Comparison of ENCODE assay signal across 14 cellular contexts in the genomic region with DNA sequence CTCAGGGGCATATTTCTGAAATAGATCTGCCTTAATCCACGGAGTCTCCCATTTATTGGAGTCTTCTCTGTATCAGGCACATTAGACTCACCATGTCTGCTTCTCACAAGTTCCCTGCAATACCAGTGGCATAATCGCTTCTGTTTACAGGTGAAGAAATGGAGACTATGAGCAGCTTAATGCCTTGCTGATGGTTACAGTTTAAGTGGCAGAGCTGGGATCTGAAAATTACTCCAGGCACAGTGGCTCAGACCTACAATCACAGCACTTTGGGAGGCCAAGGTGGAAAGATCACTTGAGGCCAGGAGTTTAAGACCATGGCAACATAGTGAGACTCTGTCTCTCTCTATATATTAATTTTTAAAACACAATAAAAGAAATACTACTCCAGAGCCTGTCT. TPM values are rescaled to one million over a fixed set of nuclear protein-coding genes. Genes with fewer than 3 reads are reported as not detected.
A peak's percentile ranks its signal among the peaks of the same experiment; 100 is the strongest.
DNase-seq lines count a peak whose midpoint lies in the region; ATAC-seq and TF ChIP-seq lines count a peak whose summit lies in the region.
"Had no signal": no experiment of that assay in that cellular context is flagged by ENCODE, and none has a peak within 500 bp of the region (broad histone marks: within the 10 kb centered on the region; RNA-seq: fewer than 3 reads in every experiment).

No MANE protein-coding gene starts in this region.

- H3K4me3 ChIP-seq in HUES48 (ENCODE audit: low read depth, low read length) = peak overlapping the region; percentile 52; the same call in 1 of the 2 replicates
- peak overlapping the region; percentile 59 for H3K4me3 ChIP-seq in iPS-20b (ENCODE audit: low read length)
- H3K4me3 ChIP-seq in SK-N-SH (ENCODE audit: low read depth in 2 of 2, low read length in 1 of 2) = no peak overlapping the region
- H3K4me3 ChIP-seq: BLaER1 treated with 17β-estradiol and CSF1 and Interleukin-3, amounts not matched to agents 10 nM and 100 nM; GM23248; hepatocyte; prostate gland had no signal

- H3K27ac ChIP-seq in HUES48 (ENCODE audit: low read depth, low read length) (peak overlapping the region; percentile 97), iPS-20b (ENCODE audit: low read length) (peak overlapping the region; percentile 53), SK-N-SH (ENCODE audit: low read depth in 2 of 2, low read length in 1 of 2) (no peak overlapping the region)
- H3K27ac ChIP-seq: BLaER1 treated with 17β-estradiol and CSF1 and Interleukin-3, amounts not matched to agents 10 nM and 100 nM; GM23248; hepatocyte had no signal

- H3K79me2 ChIP-seq in SK-N-SH (ENCODE audit: insufficient read depth) = no peaks in the 10 kb centered on the region
- H3K79me2 ChIP-seq: hepatocyte had no signal

- 93% methylated on average over 2 of the region's 2 CpGs for WGBS in SK-N-SH (ENCODE audit: low lambda C conversion rate)

- H3K9me3 ChIP-seq in HUES48 (ENCODE audit: control insufficient read depth, insufficient read depth, low read length) (no peaks in the 10 kb centered on the region), iPS-20b (ENCODE audit: insufficient read depth, low read depth, low read length) (no peaks in the 10 kb centered on the region), SK-N-SH (no peaks in the 10 kb centered on the region)
- H3K9me3 ChIP-seq: BLaER1 treated with 17β-estradiol and CSF1 and Interleukin-3, amounts not matched to agents 10 nM and 100 nM; prostate gland had no signal

- ATAC-seq in activated T-helper 17 cell treated with anti-CD3 and anti-CD28 coated beads, Interleukin-2, amount 50 U/mL, for 72 hours (replicated peaks) = no peak
- ATAC-seq: SK-N-SH treated with all-trans-retinoic acid at 6 μM for 48 hours had no signal

- H2AFZ ChIP-seq in SK-N-SH (ENCODE audit: low read depth) = no peak overlapping the region
- H2AFZ ChIP-seq: hepatocyte had no signal

- no peak for TF ChIP-seq EP300 in SK-N-SH (IDR thresholded peaks at IDR 0.05; ENCODE audit: borderline replicate concordance in 1 of 2, low read depth in 1 of 2, low read length in 1 of 2)

- no peak for TF ChIP-seq CTCF in SK-N-SH (IDR thresholded peaks at IDR 0.05)

- no peaks in the 10 kb centered on the region for H3K27me3 ChIP-seq in HUES48 (ENCODE audit: control insufficient read depth, insufficient read depth, low read length)
- H3K27me3 ChIP-seq in iPS-20b (ENCODE audit: insufficient read depth, low read length) = no peaks in the 10 kb centered on the region
- no peaks in the 10 kb centered on the region for H3K27me3 ChIP-seq in SK-N-SH (ENCODE audit: insufficient read depth)
- H3K27me3 ChIP-seq: hepatocyte had no signal

- no peaks in the 10 kb centered on the region for H3K9me2 ChIP-seq in SK-N-SH

- CTCF ChIA-PET in SK-N-SH (lab: Yijun Ruan, JAX) = interaction anchor here (1.0 to 1.2 kb wide), 2 partner anchors 37 to 152 kb away, joined by 3 to 4 read pairs; no protein-coding TSS in a partner anchor

- H3K36me3 ChIP-seq in HUES48 (ENCODE audit: control insufficient read depth, insufficient read depth, low read length) = no peaks in the 10 kb centered on the region
- H3K36me3 ChIP-seq in iPS-20b (ENCODE audit: insufficient read depth, low read depth, low read length) = no peaks in the 10 kb centered on the region
- H3K36me3 ChIP-seq in SK-N-SH (replicated peaks in 1 of 2; ENCODE audit: control insufficient read depth in 1 of 2, insufficient read depth in 2 of 2, low read length in 1 of 2) = no peaks in the 10 kb centered on the region
- H3K36me3 ChIP-seq: BLaER1 treated with 17β-estradiol and CSF1 and Interleukin-3, amounts not matched to agents 10 nM and 100 nM; prostate gland had no signal

- H3K9me3 Mint-ChIP-seq in activated T-helper 17 cell treated with anti-CD3 and anti-CD28 coated beads, Interleukin-2, amount 50 U/mL, for 72 hours = no peaks in the 10 kb centered on the region
- H3K9me3 Mint-ChIP-seq: activated CD4-positive, alpha-beta T cell treated with anti-CD3 and anti-CD28 coated beads, Interleukin-2, amount 10 ng/mL, durations not matched to agents 7 days and 5 days had no signal

- no peaks in the 10 kb centered on the region for H3K27me3 Mint-ChIP-seq in activated T-helper 17 cell treated with anti-CD3 and anti-CD28 coated beads, Interleukin-2, amount 50 U/mL, for 72 hours

- H3K4me1 ChIP-seq in HUES48 (ENCODE audit: control insufficient read depth, insufficient read depth, low read length) (peaks cover 65% of the 10 kb centered on the region), iPS-20b (ENCODE audit: insufficient read depth, low read length) (peaks cover 53% of the 10 kb centered on the region), SK-N-SH (ENCODE audit: control insufficient read depth in 1 of 2, insufficient read depth in 2 of 2, low read depth in 1 of 2, low read length in 1 of 2) (peaks cover 0 to 3% of the 10 kb centered on the region in 2 experiments; a peak in 2 of 4 replicates)
- H3K4me1 ChIP-seq: BLaER1 treated with 17β-estradiol and CSF1 and Interleukin-3, amounts not matched to agents 10 nM and 100 nM; prostate gland had no signal

- H3K4me3 Mint-ChIP-seq in activated T-helper 17 cell treated with anti-CD3 and anti-CD28 coated beads, Interleukin-2, amount 50 U/mL, for 72 hours = peak overlapping the region; percentile 59
- H3K4me3 Mint-ChIP-seq: activated CD4-positive, alpha-beta T cell treated with anti-CD3 and anti-CD28 coated beads, Interleukin-2, amount 10 ng/mL, durations not matched to agents 7 days and 5 days had no signal

- H3K36me3 Mint-ChIP-seq in activated T-helper 17 cell treated with anti-CD3 and anti-CD28 coated beads, Interleukin-2, amount 50 U/mL, for 72 hours (ENCODE audit: low read depth) = no peaks in the 10 kb centered on the region

- peaks cover 6% of the 10 kb centered on the region for H3F3A ChIP-seq in SK-N-SH (replicated peaks; ENCODE audit: insufficient read depth)

- no peak for TF ChIP-seq RAD21 in SK-N-SH (IDR thresholded peaks at IDR 0.05; ENCODE audit: low read length)

- DNase-seq in retina (peak; percentile 11), SK-N-SH (no peak), hepatic stellate cell (ENCODE audit: low spot score) (no peak), NCI-H1092 (lab: John Stamatoyannopoulos, UW) (no peak)
- DNase-seq: activated CD4-positive, alpha-beta T cell treated with anti-CD3 and anti-CD28 coated beads, Interleukin-2, amount 10 ng/mL, durations not matched to agents 7 days and 5 days; GM23248; NCI-H510A had no signal

- 0 out of 2 replicates have a peak overlapping the region, but pooled peaks have one; percentile 11 for H3K9ac ChIP-seq in HUES48 (ENCODE audit: low read depth, low read length)
- H3K9ac ChIP-seq in iPS-20b (ENCODE audit: low read depth, low read length) = peak overlapping the region; percentile 67
- no peak overlapping the region for H3K9ac ChIP-seq in SK-N-SH
- H3K9ac ChIP-seq: BLaER1 treated with 17β-estradiol and CSF1 and Interleukin-3, amounts not matched to agents 10 nM and 100 nM; GM23248 had no signal

- no peak overlapping the region for H3K4me2 ChIP-seq in SK-N-SH
- H3K4me2 ChIP-seq: BLaER1 treated with 17β-estradiol and CSF1 and Interleukin-3, amounts not matched to agents 10 nM and 100 nM; hepatocyte had no signal

- POLR2A ChIA-PET in SK-N-SH (lab: Yijun Ruan, JAX) = no interaction called here

- H3K4me1 Mint-ChIP-seq in activated T-helper 17 cell treated with anti-CD3 and anti-CD28 coated beads, Interleukin-2, amount 50 U/mL, for 72 hours = peaks cover 12% of the 10 kb centered on the region

- no peaks in the 10 kb centered on the region for H4K20me1 ChIP-seq in SK-N-SH (ENCODE audit: insufficient read depth)
- H4K20me1 ChIP-seq: BLaER1 treated with 17β-estradiol and CSF1 and Interleukin-3, amounts not matched to agents 10 nM and 100 nM had no signal

- H3K27ac Mint-ChIP-seq in activated T-helper 17 cell treated with anti-CD3 and anti-CD28 coated beads, Interleukin-2, amount 50 U/mL, for 72 hours = peak overlapping the region; percentile 80
- H3K27ac Mint-ChIP-seq: activated CD4-positive, alpha-beta T cell treated with anti-CD3 and anti-CD28 coated beads, Interleukin-2, amount 10 ng/mL, durations not matched to agents 7 days and 5 days had no signal

TF ChIP-seq in SK-N-SH, 30 proteins besides CTCF, POLR2A, EP300 and RAD21 (continues in another document):
- TF ChIP-seq NFIC (IDR thresholded peaks at IDR 0.05; ENCODE audit: borderline replicate concordance) = no peak
- no peak for TF ChIP-seq NRF1 (IDR thresholded peaks at IDR 0.05; ENCODE audit: low read depth, low read length)
- TF ChIP-seq SMC3 (IDR thresholded peaks at IDR 0.05; ENCODE audit: low read depth, low read length) = no peak
- no peak for TF ChIP-seq RFX5 (IDR thresholded peaks at IDR 0.05; ENCODE audit: low read length)
- no peak for TF ChIP-seq MXI1 (IDR thresholded peaks at IDR 0.05; ENCODE audit: low read depth, low read length)
- no peak for TF ChIP-seq POLR2AphosphoS5 (IDR thresholded peaks at IDR 0.05; ENCODE audit: low read depth, low read length)
- no peak for TF ChIP-seq YY1 (IDR thresholded peaks at IDR 0.05; ENCODE audit: low read depth)
- TF ChIP-seq FOXM1 (IDR thresholded peaks at IDR 0.05; ENCODE audit: low read depth) = no peak
- no peak for TF ChIP-seq TAF1 (IDR thresholded peaks at IDR 0.05; ENCODE audit: borderline replicate concordance, low read depth, low read length)
- no peak for TF ChIP-seq FOXJ3 (CRISPR knock-in tag; IDR thresholded peaks at IDR 0.05)
- no peak for TF ChIP-seq GABPA (IDR thresholded peaks at IDR 0.05; ENCODE audit: low read depth)
- no peak for TF ChIP-seq RCOR1 (IDR thresholded peaks at IDR 0.05; ENCODE audit: low read length)
- TF ChIP-seq, protein P1, sequence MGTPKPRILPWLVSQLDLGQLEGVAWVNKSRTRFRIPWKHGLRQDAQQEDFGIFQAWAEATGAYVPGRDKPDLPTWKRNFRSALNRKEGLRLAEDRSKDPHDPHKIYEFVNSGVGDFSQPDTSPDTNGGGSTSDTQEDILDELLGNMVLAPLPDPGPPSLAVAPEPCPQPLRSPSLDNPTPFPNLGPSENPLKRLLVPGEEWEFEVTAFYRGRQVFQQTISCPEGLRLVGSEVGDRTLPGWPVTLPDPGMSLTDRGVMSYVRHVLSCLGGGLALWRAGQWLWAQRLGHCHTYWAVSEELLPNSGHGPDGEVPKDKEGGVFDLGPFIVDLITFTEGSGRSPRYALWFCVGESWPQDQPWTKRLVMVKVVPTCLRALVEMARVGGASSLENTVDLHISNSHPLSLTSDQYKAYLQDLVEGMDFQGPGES (IDR thresholded peaks at IDR 0.05; ENCODE audit: low read depth, low read length) = no peak
- no peak for TF ChIP-seq MEF2A (IDR thresholded peaks at IDR 0.05; ENCODE audit: borderline replicate concordance, low read depth)

RNA-seq across cellular contexts. Expression of a gene that starts 7.3 kb away (rescaled TPM):
- total RNA-seq in activated T-helper 17 cell treated with anti-CD3 and anti-CD28 coated beads, Interleukin-2, amount 50 U/mL, for 72 hours = 10 to 100 TPM; 14.9 to 15.9 TPM
- polyA plus RNA-seq in SK-N-SH (2012; rRNA removed) = 6.2 and 9.2 TPM in 2 replicates
- 6.4 and 6.7 TPM in 2 replicates for polyA plus RNA-seq in SK-N-SH (2012; cell fraction: cytosol; rRNA removed)
- polyA plus RNA-seq in SK-N-SH (2012; cell fraction: nucleus; rRNA removed) = 14.5 and 24.9 TPM in 2 replicates

Comparison
In these comparisons a context has a peak if more than half of its experiments do, and no peak if none do; other contexts are left out.
1. H3K27ac ChIP-seq: peak in HUES48 (single experiment) and iPS-20b (single experiment); none in SK-N-SH (0 of 2).
2. H3K4me3 ChIP-seq: peak in HUES48 (single experiment) and iPS-20b (single experiment); none in SK-N-SH (0 of 2).